Comparison of ENCODE assay signal across 1 cellular context in the genomic region with DNA sequence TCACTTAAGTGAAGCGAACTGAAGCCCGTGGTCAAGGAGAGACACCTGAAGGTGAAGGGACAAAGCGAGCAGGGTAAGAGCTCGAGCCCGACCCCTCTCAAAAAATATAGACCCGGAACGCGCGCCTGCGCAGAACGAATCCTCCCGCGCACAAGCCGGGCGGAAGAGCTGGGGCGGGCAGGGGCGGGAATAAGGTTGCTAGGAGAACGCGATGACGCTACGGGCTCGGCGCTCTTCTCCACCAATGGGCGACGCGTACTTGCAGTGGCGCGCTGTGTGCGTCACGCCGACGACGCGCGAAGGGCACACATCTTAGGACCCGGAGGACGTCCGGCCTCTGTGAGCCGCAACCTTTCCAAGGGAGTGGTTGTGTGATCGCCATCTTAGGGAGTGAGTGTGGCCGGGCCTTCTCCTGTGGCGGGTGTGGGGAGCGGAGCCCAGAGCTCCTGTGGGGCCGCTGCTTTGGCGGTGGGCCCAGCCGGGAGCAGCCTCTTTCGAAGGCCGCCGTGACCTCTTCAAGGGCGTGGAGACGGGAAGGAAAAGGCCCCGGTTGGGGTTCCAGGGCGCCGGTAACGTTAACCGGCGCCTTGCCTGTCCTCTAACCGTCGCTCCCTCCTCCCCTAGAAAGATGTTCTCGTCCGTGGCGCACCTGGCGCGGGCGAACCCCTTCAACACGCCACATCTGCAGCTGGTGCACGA.
A peak's percentile ranks its signal among the peaks of the same experiment; 100 is the strongest.
TF ChIP-seq lines count a peak whose summit lies in the region.

A gene (plus strand): TSS at position 336 of the 699 bp plus-strand sequence. CDS start 293 bp downstream, at position 629.

TF ChIP-seq in K562, 482 proteins besides CTCF, POLR2A, EP300 and RAD21 (continued from another document and continues in another):
- TF ChIP-seq ZNF589 (CRISPR knock-in tag; IDR thresholded peaks at IDR 0.05; ENCODE audit: low read depth) (no peak), ZNF785 (CRISPR knock-in tag; IDR thresholded peaks at IDR 0.05) (no peak), CXXC5 (CRISPR knock-in tag; IDR thresholded peaks at IDR 0.05) (peak; percentile 95), RFX5 (IDR thresholded peaks at IDR 0.05; ENCODE audit: low read depth, low read length) (peak; percentile 54; the same call in 1 of the 2 replicates), NFYB (IDR thresholded peaks at IDR 0.05; ENCODE audit: extremely low read depth, insufficient read length) (peak; percentile 41), ZNF347 (CRISPR knock-in tag; IDR thresholded peaks at IDR 0.05; ENCODE audit: low read depth) (no peak), GABPA (tag; conservative IDR thresholded peaks at IDR 0.05; ENCODE audit: low read depth) (peak; percentile 85), NEUROD1 (IDR thresholded peaks at IDR 0.05; ENCODE audit: borderline replicate concordance, low read depth, low read length, partially characterized antibody) (peak; percentile 88), BCOR (IDR thresholded peaks at IDR 0.05) (no peak), GTF2E2 (tag; IDR thresholded peaks at IDR 0.05) (peak; percentile 84), HIVEP1 (CRISPR knock-in tag; IDR thresholded peaks at IDR 0.05) (no peak), MTA1 (IDR thresholded peaks at IDR 0.05; ENCODE audit: borderline replicate concordance) (peak; percentile 97), ZNF507 (tag; conservative IDR thresholded peaks at IDR 0.05) (no peak), MAZ (CRISPR knock-in tag; conservative IDR thresholded peaks at IDR 0.05 in 1 of 2, IDR thresholded peaks at IDR 0.05 in 1 of 2) (peak; percentile 50 to 55), MEIS2 (IDR thresholded peaks at IDR 0.05; ENCODE audit: partially characterized antibody) (peak; percentile 47), SREBF1 (IDR thresholded peaks at IDR 0.05; ENCODE audit: borderline replicate concordance, low read depth, low read length) (peak; percentile 81; the same call in 1 of the 2 replicates), HMG20A (CRISPR knock-in tag; conservative IDR thresholded peaks at IDR 0.05) (no peak), ELF1 (tag; IDR thresholded peaks at IDR 0.05) (peak; percentile 81), SOX6 (IDR thresholded peaks at IDR 0.05) (peak; percentile 27; the same call in 1 of the 2 replicates), MCM5 (IDR thresholded peaks at IDR 0.05; ENCODE audit: low read depth) (no peak), MYNN (IDR thresholded peaks at IDR 0.05) (peak; percentile 40; the same call in 1 of the 2 replicates), MYNN (CRISPR knock-in tag; IDR thresholded peaks at IDR 0.05) (no peak), HMGN3 (IDR thresholded peaks at IDR 0.05; ENCODE audit: borderline replicate concordance, extremely low read depth, insufficient read length, low read depth, low read length) (peak; percentile 63), PCBP1 (IDR thresholded peaks at IDR 0.05; ENCODE audit: low read depth, low read length, poor library complexity, severe bottlenecking) (peak; percentile 85), RB1 (IDR thresholded peaks at IDR 0.05; ENCODE audit: low read depth) (peak; percentile 85)
- TF ChIP-seq, protein P1, sequence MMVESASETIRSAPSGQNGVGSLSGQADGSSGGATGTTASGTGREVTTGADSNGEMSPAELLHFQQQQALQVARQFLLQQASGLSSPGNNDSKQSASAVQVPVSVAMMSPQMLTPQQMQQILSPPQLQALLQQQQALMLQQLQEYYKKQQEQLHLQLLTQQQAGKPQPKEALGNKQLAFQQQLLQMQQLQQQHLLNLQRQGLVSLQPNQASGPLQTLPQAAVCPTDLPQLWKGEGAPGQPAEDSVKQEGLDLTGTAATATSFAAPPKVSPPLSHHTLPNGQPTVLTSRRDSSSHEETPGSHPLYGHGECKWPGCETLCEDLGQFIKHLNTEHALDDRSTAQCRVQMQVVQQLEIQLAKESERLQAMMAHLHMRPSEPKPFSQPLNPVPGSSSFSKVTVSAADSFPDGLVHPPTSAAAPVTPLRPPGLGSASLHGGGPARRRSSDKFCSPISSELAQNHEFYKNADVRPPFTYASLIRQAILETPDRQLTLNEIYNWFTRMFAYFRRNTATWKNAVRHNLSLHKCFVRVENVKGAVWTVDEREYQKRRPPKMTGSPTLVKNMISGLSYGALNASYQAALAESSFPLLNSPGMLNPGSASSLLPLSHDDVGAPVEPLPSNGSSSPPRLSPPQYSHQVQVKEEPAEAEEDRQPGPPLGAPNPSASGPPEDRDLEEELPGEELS (CRISPR knock-in tag; IDR thresholded peaks at IDR 0.05; ENCODE audit: borderline replicate concordance) = no peak
- TF ChIP-seq, protein P2, sequence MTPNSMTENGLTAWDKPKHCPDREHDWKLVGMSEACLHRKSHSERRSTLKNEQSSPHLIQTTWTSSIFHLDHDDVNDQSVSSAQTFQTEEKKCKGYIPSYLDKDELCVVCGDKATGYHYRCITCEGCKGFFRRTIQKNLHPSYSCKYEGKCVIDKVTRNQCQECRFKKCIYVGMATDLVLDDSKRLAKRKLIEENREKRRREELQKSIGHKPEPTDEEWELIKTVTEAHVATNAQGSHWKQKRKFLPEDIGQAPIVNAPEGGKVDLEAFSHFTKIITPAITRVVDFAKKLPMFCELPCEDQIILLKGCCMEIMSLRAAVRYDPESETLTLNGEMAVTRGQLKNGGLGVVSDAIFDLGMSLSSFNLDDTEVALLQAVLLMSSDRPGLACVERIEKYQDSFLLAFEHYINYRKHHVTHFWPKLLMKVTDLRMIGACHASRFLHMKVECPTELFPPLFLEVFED (CRISPR knock-in tag; conservative IDR thresholded peaks at IDR 0.05) = no peak
- TF ChIP-seq, protein P3, sequence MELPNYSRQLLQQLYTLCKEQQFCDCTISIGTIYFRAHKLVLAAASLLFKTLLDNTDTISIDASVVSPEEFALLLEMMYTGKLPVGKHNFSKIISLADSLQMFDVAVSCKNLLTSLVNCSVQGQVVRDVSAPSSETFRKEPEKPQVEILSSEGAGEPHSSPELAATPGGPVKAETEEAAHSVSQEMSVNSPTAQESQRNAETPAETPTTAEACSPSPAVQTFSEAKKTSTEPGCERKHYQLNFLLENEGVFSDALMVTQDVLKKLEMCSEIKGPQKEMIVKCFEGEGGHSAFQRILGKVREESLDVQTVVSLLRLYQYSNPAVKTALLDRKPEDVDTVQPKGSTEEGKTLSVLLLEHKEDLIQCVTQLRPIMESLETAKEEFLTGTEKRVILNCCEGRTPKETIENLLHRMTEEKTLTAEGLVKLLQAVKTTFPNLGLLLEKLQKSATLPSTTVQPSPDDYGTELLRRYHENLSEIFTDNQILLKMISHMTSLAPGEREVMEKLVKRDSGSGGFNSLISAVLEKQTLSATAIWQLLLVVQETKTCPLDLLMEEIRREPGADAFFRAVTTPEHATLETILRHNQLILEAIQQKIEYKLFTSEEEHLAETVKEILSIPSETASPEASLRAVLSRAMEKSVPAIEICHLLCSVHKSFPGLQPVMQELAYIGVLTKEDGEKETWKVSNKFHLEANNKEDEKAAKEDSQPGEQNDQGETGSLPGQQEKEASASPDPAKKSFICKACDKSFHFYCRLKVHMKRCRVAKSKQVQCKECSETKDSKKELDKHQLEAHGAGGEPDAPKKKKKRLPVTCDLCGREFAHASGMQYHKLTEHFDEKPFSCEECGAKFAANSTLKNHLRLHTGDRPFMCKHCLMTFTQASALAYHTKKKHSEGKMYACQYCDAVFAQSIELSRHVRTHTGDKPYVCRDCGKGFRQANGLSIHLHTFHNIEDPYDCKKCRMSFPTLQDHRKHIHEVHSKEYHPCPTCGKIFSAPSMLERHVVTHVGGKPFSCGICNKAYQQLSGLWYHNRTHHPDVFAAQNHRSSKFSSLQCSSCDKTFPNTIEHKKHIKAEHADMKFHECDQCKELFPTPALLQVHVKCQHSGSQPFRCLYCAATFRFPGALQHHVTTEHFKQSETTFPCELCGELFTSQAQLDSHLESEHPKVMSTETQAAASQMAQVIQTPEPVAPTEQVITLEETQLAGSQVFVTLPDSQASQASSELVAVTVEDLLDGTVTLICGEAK (IDR thresholded peaks at IDR 0.05) = peak; percentile 68
- TF ChIP-seq, protein P3 (CRISPR knock-in tag; IDR thresholded peaks at IDR 0.05) = no peak
- TF ChIP-seq, protein P4, sequence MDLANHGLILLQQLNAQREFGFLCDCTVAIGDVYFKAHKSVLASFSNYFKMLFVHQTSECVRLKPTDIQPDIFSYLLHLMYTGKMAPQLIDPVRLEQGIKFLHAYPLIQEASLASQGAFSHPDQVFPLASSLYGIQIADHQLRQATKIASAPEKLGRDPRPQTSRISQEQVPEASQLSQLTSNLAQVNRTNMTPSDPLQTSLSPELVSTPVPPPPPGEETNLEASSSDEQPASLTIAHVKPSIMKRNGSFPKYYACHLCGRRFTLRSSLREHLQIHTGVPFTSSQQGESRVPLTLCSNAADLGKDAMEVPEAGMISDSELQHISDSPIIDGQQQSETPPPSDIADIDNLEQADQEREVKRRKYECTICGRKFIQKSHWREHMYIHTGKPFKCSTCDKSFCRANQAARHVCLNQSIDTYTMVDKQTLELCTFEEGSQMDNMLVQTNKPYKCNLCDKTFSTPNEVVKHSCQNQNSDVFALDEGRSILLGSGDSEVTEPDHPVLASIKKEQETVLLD (IDR thresholded peaks at IDR 0.05) = peak; percentile 90
- TF ChIP-seq, protein P5, sequence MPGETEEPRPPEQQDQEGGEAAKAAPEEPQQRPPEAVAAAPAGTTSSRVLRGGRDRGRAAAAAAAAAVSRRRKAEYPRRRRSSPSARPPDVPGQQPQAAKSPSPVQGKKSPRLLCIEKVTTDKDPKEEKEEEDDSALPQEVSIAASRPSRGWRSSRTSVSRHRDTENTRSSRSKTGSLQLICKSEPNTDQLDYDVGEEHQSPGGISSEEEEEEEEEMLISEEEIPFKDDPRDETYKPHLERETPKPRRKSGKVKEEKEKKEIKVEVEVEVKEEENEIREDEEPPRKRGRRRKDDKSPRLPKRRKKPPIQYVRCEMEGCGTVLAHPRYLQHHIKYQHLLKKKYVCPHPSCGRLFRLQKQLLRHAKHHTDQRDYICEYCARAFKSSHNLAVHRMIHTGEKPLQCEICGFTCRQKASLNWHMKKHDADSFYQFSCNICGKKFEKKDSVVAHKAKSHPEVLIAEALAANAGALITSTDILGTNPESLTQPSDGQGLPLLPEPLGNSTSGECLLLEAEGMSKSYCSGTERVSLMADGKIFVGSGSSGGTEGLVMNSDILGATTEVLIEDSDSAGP (CRISPR knock-in tag; IDR thresholded peaks at IDR 0.05) = no peak
- TF ChIP-seq, protein P6, sequence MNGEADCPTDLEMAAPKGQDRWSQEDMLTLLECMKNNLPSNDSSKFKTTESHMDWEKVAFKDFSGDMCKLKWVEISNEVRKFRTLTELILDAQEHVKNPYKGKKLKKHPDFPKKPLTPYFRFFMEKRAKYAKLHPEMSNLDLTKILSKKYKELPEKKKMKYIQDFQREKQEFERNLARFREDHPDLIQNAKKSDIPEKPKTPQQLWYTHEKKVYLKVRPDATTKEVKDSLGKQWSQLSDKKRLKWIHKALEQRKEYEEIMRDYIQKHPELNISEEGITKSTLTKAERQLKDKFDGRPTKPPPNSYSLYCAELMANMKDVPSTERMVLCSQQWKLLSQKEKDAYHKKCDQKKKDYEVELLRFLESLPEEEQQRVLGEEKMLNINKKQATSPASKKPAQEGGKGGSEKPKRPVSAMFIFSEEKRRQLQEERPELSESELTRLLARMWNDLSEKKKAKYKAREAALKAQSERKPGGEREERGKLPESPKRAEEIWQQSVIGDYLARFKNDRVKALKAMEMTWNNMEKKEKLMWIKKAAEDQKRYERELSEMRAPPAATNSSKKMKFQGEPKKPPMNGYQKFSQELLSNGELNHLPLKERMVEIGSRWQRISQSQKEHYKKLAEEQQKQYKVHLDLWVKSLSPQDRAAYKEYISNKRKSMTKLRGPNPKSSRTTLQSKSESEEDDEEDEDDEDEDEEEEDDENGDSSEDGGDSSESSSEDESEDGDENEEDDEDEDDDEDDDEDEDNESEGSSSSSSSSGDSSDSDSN (IDR thresholded peaks at IDR 0.05; ENCODE audit: borderline replicate concordance in 1 of 2, low read depth in 2 of 2, low read length in 2 of 2) = no peak
- TF ChIP-seq, protein P7, sequence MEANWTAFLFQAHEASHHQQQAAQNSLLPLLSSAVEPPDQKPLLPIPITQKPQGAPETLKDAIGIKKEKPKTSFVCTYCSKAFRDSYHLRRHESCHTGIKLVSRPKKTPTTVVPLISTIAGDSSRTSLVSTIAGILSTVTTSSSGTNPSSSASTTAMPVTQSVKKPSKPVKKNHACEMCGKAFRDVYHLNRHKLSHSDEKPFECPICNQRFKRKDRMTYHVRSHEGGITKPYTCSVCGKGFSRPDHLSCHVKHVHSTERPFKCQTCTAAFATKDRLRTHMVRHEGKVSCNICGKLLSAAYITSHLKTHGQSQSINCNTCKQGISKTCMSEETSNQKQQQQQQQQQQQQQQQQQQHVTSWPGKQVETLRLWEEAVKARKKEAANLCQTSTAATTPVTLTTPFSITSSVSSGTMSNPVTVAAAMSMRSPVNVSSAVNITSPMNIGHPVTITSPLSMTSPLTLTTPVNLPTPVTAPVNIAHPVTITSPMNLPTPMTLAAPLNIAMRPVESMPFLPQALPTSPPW (CRISPR knock-in tag; IDR thresholded peaks at IDR 0.05) = peak; percentile 56; the same call in 1 of the 2 replicates
- TF ChIP-seq, protein P8, sequence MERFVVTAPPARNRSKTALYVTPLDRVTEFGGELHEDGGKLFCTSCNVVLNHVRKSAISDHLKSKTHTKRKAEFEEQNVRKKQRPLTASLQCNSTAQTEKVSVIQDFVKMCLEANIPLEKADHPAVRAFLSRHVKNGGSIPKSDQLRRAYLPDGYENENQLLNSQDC (CRISPR knock-in tag; IDR thresholded peaks at IDR 0.05) = 0 out of 2 replicates have a peak, but pooled peaks have one; percentile 62
